7 cellular contexts compared by ENCODE assay signal in genomic region chr19:42220751-42221097, GRCh38. TPM values are rescaled to one million over a fixed set of nuclear protein-coding genes. Genes with fewer than 3 reads are reported as not detected.
DNase-seq lines count a peak whose midpoint lies in the region; ATAC-seq lines count a peak whose summit lies in the region.

No MANE protein-coding gene starts in this region.

- no peaks in the 10 kb centered on the region for H3K9me3 Mint-ChIP-seq in activated naive CD8-positive, alpha-beta T cell treated with anti-CD3 and anti-CD28 coated beads, Interleukin-2, amount 10 ng/mL, durations not matched to agents 7 days and 5 days
- no peaks in the 10 kb centered on the region for H3K9me3 Mint-ChIP-seq in immature natural killer cell

- DNase-seq in activated naive CD8-positive, alpha-beta T cell treated with anti-CD3 and anti-CD28 coated beads, Interleukin-2, amount 10 ng/mL, durations not matched to agents 7 days and 5 days, result no peak
- DNase-seq in immature natural killer cell, result no peak
- no peak for DNase-seq in H4 (ENCODE audit: low spot score)
- no peak for DNase-seq in islet precursor cell

- H3K27me3 ChIP-seq in HUES64 (ENCODE audit: insufficient read depth, low read length) (no peaks in the 10 kb centered on the region), stomach smooth muscle (ENCODE audit: control insufficient read depth in 1 of 2, insufficient read depth in 2 of 2, low read length in 2 of 2) (no peaks in the 10 kb centered on the region)

- peak overlapping the region; percentile 76 for H3K27ac ChIP-seq in HUES64 (ENCODE audit: low read depth, low read length)
- peak overlapping the region; percentile 37 for H3K27ac ChIP-seq in stomach smooth muscle (ENCODE audit: low read length)

- POLR2A ChIA-PET in activated naive CD8-positive, alpha-beta T cell treated with anti-CD3 and anti-CD28 coated beads, Interleukin-2, amount 10 ng/mL, durations not matched to agents 7 days and 5 days (lab: Charles Lee), result interaction anchor here (0.8 to 2.3 kb wide), 10 partner anchors 10 to 59 kb away, joined by 3 to 7 read pairs (median 4); partner anchors contain the start of gene GSK3A

- WGBS in HUES64, result 8% methylated on average over 6 of the region's 6 CpGs

- H3K4me1 Mint-ChIP-seq in activated naive CD8-positive, alpha-beta T cell treated with anti-CD3 and anti-CD28 coated beads, Interleukin-2, amount 10 ng/mL, durations not matched to agents 7 days and 5 days, result peaks cover 34% of the 10 kb centered on the region
- H3K4me1 Mint-ChIP-seq in immature natural killer cell, result peaks cover 50% of the 10 kb centered on the region in 2 donors

- H3K4me3 ChIP-seq in HUES64 (ENCODE audit: low read length), result peak overlapping the region; percentile 88
- peak overlapping the region; percentile 94 to 95 for H3K4me3 ChIP-seq in stomach smooth muscle (ENCODE audit: low read length in 2 of 2)

- ATAC-seq in activated naive CD8-positive, alpha-beta T cell treated with anti-CD3 and anti-CD28 coated beads, Interleukin-2, amount 10 ng/mL, durations not matched to agents 7 days and 5 days (ENCODE audit: low read depth), result no peak
- no peak for ATAC-seq in GM21381 (IDR thresholded peaks at IDR 0.05; ENCODE audit: unreplicated experiment)

- peak overlapping the region; percentile 83 for H3K9ac ChIP-seq in HUES64 (ENCODE audit: low read depth, low read length)
- H3K9ac ChIP-seq in stomach smooth muscle (ENCODE audit: low read length in 2 of 2), result peak overlapping the region; percentile 76 to 87

- peak overlapping the region; percentile 97 for H3K4me3 Mint-ChIP-seq in activated naive CD8-positive, alpha-beta T cell treated with anti-CD3 and anti-CD28 coated beads, Interleukin-2, amount 10 ng/mL, durations not matched to agents 7 days and 5 days
- H3K4me3 Mint-ChIP-seq in immature natural killer cell, result peak overlapping the region; percentile 94 to 99 (median 97)

- peaks cover 12% of the 10 kb centered on the region for H3K4me1 ChIP-seq in HUES64 (ENCODE audit: insufficient read depth, low read length)
- H3K4me1 ChIP-seq in stomach smooth muscle (ENCODE audit: control insufficient read depth, insufficient read depth, low read length), result peaks cover 40% of the 10 kb centered on the region

- H3K27ac Mint-ChIP-seq in activated naive CD8-positive, alpha-beta T cell treated with anti-CD3 and anti-CD28 coated beads, Interleukin-2, amount 10 ng/mL, durations not matched to agents 7 days and 5 days, result peak overlapping the region; percentile 95
- peak overlapping the region; percentile 93 to 99 (median 96) for H3K27ac Mint-ChIP-seq in immature natural killer cell

- H3K27me3 Mint-ChIP-seq in activated naive CD8-positive, alpha-beta T cell treated with anti-CD3 and anti-CD28 coated beads, Interleukin-2, amount 10 ng/mL, durations not matched to agents 7 days and 5 days, result no peaks in the 10 kb centered on the region
- H3K27me3 Mint-ChIP-seq in immature natural killer cell (ENCODE audit: low read depth in 3 of 3), result peaks cover 13 to 19% (median 19%) of the 10 kb centered on the region in 3 donors

- H3K36me3 Mint-ChIP-seq in activated naive CD8-positive, alpha-beta T cell treated with anti-CD3 and anti-CD28 coated beads, Interleukin-2, amount 10 ng/mL, durations not matched to agents 7 days and 5 days, result peaks cover 23% of the 10 kb centered on the region
- peaks cover 4 to 8% (median 4%) of the 10 kb centered on the region in 3 donors for H3K36me3 Mint-ChIP-seq in immature natural killer cell

- H3K36me3 ChIP-seq in HUES64 (ENCODE audit: insufficient read depth, low read length) (peaks cover 25% of the 10 kb centered on the region), stomach smooth muscle (ENCODE audit: control insufficient read depth in 2 of 2, insufficient read depth in 2 of 2, low read length in 2 of 2) (peaks cover 12 to 19% of the 10 kb centered on the region in 2 donors)

- H3K9me3 ChIP-seq in HUES64 (ENCODE audit: insufficient read depth, low read depth, low read length) (no peaks in the 10 kb centered on the region), stomach smooth muscle (ENCODE audit: control insufficient read depth in 2 of 2, low read length in 2 of 2) (no peaks in the 10 kb centered on the region)

RNA-seq across cellular contexts. Expression of gene ZNF526, which starts 0.6 kb away (rescaled TPM):
- 8.5 TPM for polyA plus RNA-seq in HUES64 (2013, experiment 1 of 2)
- 9.6 TPM for polyA plus RNA-seq in HUES64 (2013, experiment 2 of 2)
- 10 to 100 TPM; 19.6 to 20.6 TPM for total RNA-seq in activated naive CD8-positive, alpha-beta T cell treated with anti-CD3 and anti-CD28 coated beads, Interleukin-2, amount 10 ng/mL, durations not matched to agents 7 days and 5 days
- polyA plus RNA-seq in immature natural killer cell, result 1 to 10 TPM; 2.9 to 9.1 (median 5.2) TPM
- 4.1 and 5.5 TPM in 2 replicates for total RNA-seq in H4 (2014; rRNA removed; shearing (Covaris generic))

RNA-seq across cellular contexts. Expression of gene DEDD2, which starts 3.2 kb away (rescaled TPM):
- 25.7 TPM for polyA plus RNA-seq in HUES64 (2013, experiment 1 of 2)
- 25.2 TPM for polyA plus RNA-seq in HUES64 (2013, experiment 2 of 2)
- total RNA-seq in activated naive CD8-positive, alpha-beta T cell treated with anti-CD3 and anti-CD28 coated beads, Interleukin-2, amount 10 ng/mL, durations not matched to agents 7 days and 5 days, result 10 to 100 TPM; 41.3 to 42.2 TPM
- 100 to 1,000 TPM; 154 to 261 (median 173) TPM for polyA plus RNA-seq in immature natural killer cell
- total RNA-seq in H4 (2014; rRNA removed; shearing (Covaris generic)), result 10.4 and 14.8 TPM in 2 replicates

RNA-seq across cellular contexts. Expression of gene GSK3A, which starts 21.7 kb away (rescaled TPM):
- polyA plus RNA-seq in HUES64 (2013, experiment 1 of 2), result 48.5 TPM
- 51.0 TPM for polyA plus RNA-seq in HUES64 (2013, experiment 2 of 2)
- 10 to 100 TPM; 41.0 to 42.2 TPM for total RNA-seq in activated naive CD8-positive, alpha-beta T cell treated with anti-CD3 and anti-CD28 coated beads, Interleukin-2, amount 10 ng/mL, durations not matched to agents 7 days and 5 days
- 10 to 100 TPM; 14.2 to 28.3 (median 22.3) TPM for polyA plus RNA-seq in immature natural killer cell
- total RNA-seq in H4 (2014; rRNA removed; shearing (Covaris generic)), result 29.8 and 30.6 TPM in 2 replicates

RNA-seq across cellular contexts. Expression of gene ERF, which starts 34.2 kb away (rescaled TPM):
- 53.3 TPM for polyA plus RNA-seq in HUES64 (2013, experiment 1 of 2)
- polyA plus RNA-seq in HUES64 (2013, experiment 2 of 2), result 53.6 TPM
- total RNA-seq in activated naive CD8-positive, alpha-beta T cell treated with anti-CD3 and anti-CD28 coated beads, Interleukin-2, amount 10 ng/mL, durations not matched to agents 7 days and 5 days, result 10 to 100 TPM; 51.1 to 57.5 TPM
- 1 to 10 TPM in 2 of 3 donors, under 1 TPM in 1; 0.24 to 3.4 (median 2.3) TPM for polyA plus RNA-seq in immature natural killer cell
- total RNA-seq in H4 (2014; rRNA removed; shearing (Covaris generic)), result 27.1 and 31.1 TPM in 2 replicates

RNA-seq across cellular contexts. Expression of gene CIC, which starts 48.3 kb away (rescaled TPM):
- polyA plus RNA-seq in HUES64 (2013, experiment 1 of 2), result 34.2 TPM
- polyA plus RNA-seq in HUES64 (2013, experiment 2 of 2), result 30.1 TPM
- 10 to 100 TPM; 84.4 to 92.2 TPM for total RNA-seq in activated naive CD8-positive, alpha-beta T cell treated with anti-CD3 and anti-CD28 coated beads, Interleukin-2, amount 10 ng/mL, durations not matched to agents 7 days and 5 days
- 1 to 10 TPM in 1 of 3 donors, under 1 TPM in 1, not detected in 1; 0.52 to 2.9 TPM for polyA plus RNA-seq in immature natural killer cell
- total RNA-seq in H4 (2014; rRNA removed; shearing (Covaris generic)), result 10.8 and 12.1 TPM in 2 replicates
